ENCODE assay signal across 11 cellular contexts in the genomic region with DNA sequence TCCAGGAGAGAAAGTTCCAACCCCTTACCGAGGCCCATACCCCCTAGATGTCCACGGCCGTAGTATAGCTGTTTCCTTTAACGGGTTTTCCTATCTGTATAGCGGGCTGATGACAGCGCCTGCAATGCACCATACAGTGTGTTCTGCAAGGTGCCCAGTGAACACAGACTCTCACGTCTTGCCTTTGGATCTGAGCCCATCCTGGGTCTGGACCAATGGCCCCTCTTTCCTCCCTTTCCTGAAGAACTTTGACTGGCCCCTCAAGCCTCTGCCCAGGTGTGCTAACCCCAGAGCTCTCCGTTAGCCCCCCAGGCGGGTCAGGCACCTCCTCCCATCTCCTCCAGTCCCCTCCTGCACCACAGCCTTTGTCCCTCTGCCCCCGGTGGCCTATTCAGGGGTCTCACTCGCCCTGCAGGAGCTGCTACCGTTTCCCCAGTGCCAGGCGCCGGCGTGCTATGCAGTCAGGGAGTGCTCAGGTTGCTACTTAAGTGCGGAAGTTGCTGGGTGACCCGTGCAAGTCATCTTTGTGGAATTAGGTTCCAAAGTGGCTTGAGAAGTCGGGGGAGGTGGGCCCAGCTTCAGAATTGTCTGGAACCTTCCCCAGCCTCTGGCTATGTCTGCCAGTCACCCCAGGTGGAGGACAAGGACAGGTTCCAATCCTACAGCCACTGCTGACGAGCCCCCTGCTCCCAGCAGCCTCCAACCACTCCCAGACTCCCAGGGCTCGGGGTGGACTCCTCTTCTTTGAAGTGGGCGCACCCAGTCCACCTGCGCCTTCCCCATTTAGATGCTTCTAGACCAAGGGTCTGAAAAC. TPM values are rescaled to one million over a fixed set of nuclear protein-coding genes. Genes with fewer than 3 reads are reported as not detected.
DNase-seq lines count a peak whose midpoint lies in the region; ATAC-seq, FAIRE-seq and TF ChIP-seq lines count a peak whose summit lies in the region.
"Had no signal": no experiment of that assay in that cellular context is flagged by ENCODE, and none has a peak within 500 bp of the region (broad histone marks: within the 10 kb centered on the region; RNA-seq: fewer than 3 reads in every experiment).

No MANE protein-coding gene starts in this region.

- peaks cover 42% of the 10 kb centered on the region for H3K4me1 ChIP-seq in A549
- no peaks in the 10 kb centered on the region for H3K4me1 ChIP-seq in mucosa of descending colon (ENCODE audit: low read depth)
- H3K4me1 ChIP-seq in CD4-positive, alpha-beta memory T cell (ENCODE audit: insufficient read depth, low read length) = peaks cover 17% of the 10 kb centered on the region

- TF ChIP-seq CTCF in A549 (IDR thresholded peaks at IDR 0.05) (no peak), mesothelial cell of epicardium (IDR thresholded peaks at IDR 0.05; ENCODE audit: unreplicated experiment) (no peak), mucosa of descending colon (IDR thresholded peaks at IDR 0.05) (no peak)

- H3K4me1 Mint-ChIP-seq in central memory CD8-positive, alpha-beta T cell = peaks cover 20% of the 10 kb centered on the region
- peaks cover 8% of the 10 kb centered on the region for H3K4me1 Mint-ChIP-seq in mesothelial cell of epicardium
- peaks cover 14 to 29% (median 21%) of the 10 kb centered on the region in 4 donors for H3K4me1 Mint-ChIP-seq in CD4-positive, alpha-beta memory T cell

- H3K9me3 Mint-ChIP-seq in central memory CD8-positive, alpha-beta T cell = no peaks in the 10 kb centered on the region
- no peaks in the 10 kb centered on the region for H3K9me3 Mint-ChIP-seq in mesothelial cell of epicardium
- H3K9me3 Mint-ChIP-seq in CD4-positive, alpha-beta memory T cell = no peaks in the 10 kb centered on the region
- H3K9me3 Mint-ChIP-seq: activated naive CD4-positive, alpha-beta T cell treated with anti-CD3 and anti-CD28 coated beads for 36 hours; dendritic cell treated with granulocyte-macrophage colony-stimulating factor and Interleukin-4, amounts not matched to agents 40 ng/mL and 50 ng/mL, for 4 days had no signal

- H3K27me3 Mint-ChIP-seq in central memory CD8-positive, alpha-beta T cell = peaks cover 7% of the 10 kb centered on the region
- no peaks in the 10 kb centered on the region for H3K27me3 Mint-ChIP-seq in mesothelial cell of epicardium (ENCODE audit: low read depth)
- peaks cover 0 to 3% of the 10 kb centered on the region in 2 donors for H3K27me3 Mint-ChIP-seq in CD4-positive, alpha-beta memory T cell

- no peak for TF ChIP-seq POLR2A in A549 (IDR thresholded peaks at IDR 0.05; ENCODE audit: low read length)

- H3K4me3 ChIP-seq in A549 (no peak overlapping the region), mucosa of descending colon (no peak overlapping the region)
- no peak overlapping the region for H3K4me3 ChIP-seq in CD4-positive, alpha-beta memory T cell (ENCODE audit: low read length in 2 of 2)
- H3K4me3 ChIP-seq: hepatocyte had no signal

- no peaks in the 10 kb centered on the region for H3K27me3 ChIP-seq in CD4-positive, alpha-beta memory T cell (ENCODE audit: insufficient read depth, low read length)
- H3K27me3 ChIP-seq: hepatocyte had no signal

- peak overlapping the region; percentile 53 for H3K27ac Mint-ChIP-seq in central memory CD8-positive, alpha-beta T cell (ENCODE audit: low read depth)
- H3K27ac Mint-ChIP-seq in mesothelial cell of epicardium = peak overlapping the region; percentile 17
- H3K27ac Mint-ChIP-seq in CD4-positive, alpha-beta memory T cell = peak overlapping the region in 1 of 7 donors; percentile 68
- H3K27ac Mint-ChIP-seq: activated naive CD4-positive, alpha-beta T cell treated with anti-CD3 and anti-CD28 coated beads for 36 hours; dendritic cell treated with granulocyte-macrophage colony-stimulating factor and Interleukin-4, amounts not matched to agents 40 ng/mL and 50 ng/mL, for 4 days had no signal

- DNase-seq in A549 (ENCODE audit: low read depth in 1 of 2, low spot score in 1 of 2) = peak in 1 of 2 experiments; percentile 19
- DNase-seq in HK-2 (ENCODE audit: unreplicated experiment) = peak; percentile 12
- peak in 1 of 2 donors; percentile 12 for DNase-seq in central memory CD8-positive, alpha-beta T cell (ENCODE audit: low spot score in 2 of 2)
- peak in 1 of 2 experiments; percentile 33 for DNase-seq in mesothelial cell of epicardium (ENCODE audit: low spot score in 2 of 2, unreplicated experiment in 2 of 2)
- no peak for DNase-seq in AML-193 (lab: John Stamatoyannopoulos, UW)
- DNase-seq in mucosa of descending colon = no peak
- DNase-seq in CD4-positive, alpha-beta memory T cell = no peak

- ATAC-seq in A549 = peak; percentile 21 to 28; a peak in 5 of 6 replicates
- ATAC-seq in central memory CD8-positive, alpha-beta T cell (replicated peaks; ENCODE audit: extremely low read depth, poor library complexity, severe bottlenecking) = no peak
- ATAC-seq in mucosa of descending colon = no peak
- no peak for ATAC-seq in GM21529 (IDR thresholded peaks at IDR 0.05; ENCODE audit: unreplicated experiment)

- peak overlapping the region; percentile 24 to 57 for H3K27ac ChIP-seq in A549
- no peak overlapping the region for H3K27ac ChIP-seq in CD4-positive, alpha-beta memory T cell (ENCODE audit: low read depth, low read length)
- H3K27ac ChIP-seq: hepatocyte had no signal

- FAIRE-seq in A549 (lab: Jason Lieb, UNC) = no peak

- no peak for TF ChIP-seq EP300 in A549 (IDR thresholded peaks at IDR 0.05)

- peaks cover 1% of the 10 kb centered on the region for H3K36me3 Mint-ChIP-seq in central memory CD8-positive, alpha-beta T cell (ENCODE audit: insufficient read depth)
- peaks cover 20% of the 10 kb centered on the region for H3K36me3 Mint-ChIP-seq in mesothelial cell of epicardium
- no peaks in the 10 kb centered on the region for H3K36me3 Mint-ChIP-seq in CD4-positive, alpha-beta memory T cell

- H3K9me3 ChIP-seq in A549 (no peaks in the 10 kb centered on the region), mucosa of descending colon (no peaks in the 10 kb centered on the region)
- no peaks in the 10 kb centered on the region for H3K9me3 ChIP-seq in CD4-positive, alpha-beta memory T cell (ENCODE audit: control insufficient read depth in 1 of 2, low read length in 2 of 2)

- POLR2A ChIA-PET in A549 (lab: Yijun Ruan, JAX) = no interaction called here
- POLR2A ChIA-PET in CD4-positive, alpha-beta memory T cell (lab: Charles Lee; ENCODE audit: partially characterized antibody) = no interaction called here

- no peaks in the 10 kb centered on the region for H3K36me3 ChIP-seq in mucosa of descending colon (ENCODE audit: low read depth)
- no peaks in the 10 kb centered on the region for H3K36me3 ChIP-seq in CD4-positive, alpha-beta memory T cell (ENCODE audit: insufficient read depth, low read length)

- 85% methylated on average over 22 of the region's 22 CpGs for WGBS in A549 (ENCODE audit: missing lambda C conversion rate)

- H3K4me2 ChIP-seq in A549 = no peak overlapping the region
- H3K4me2 ChIP-seq: hepatocyte had no signal

- no peak overlapping the region for H3K4me3 Mint-ChIP-seq in central memory CD8-positive, alpha-beta T cell
- H3K4me3 Mint-ChIP-seq in mesothelial cell of epicardium = no peak overlapping the region
- H3K4me3 Mint-ChIP-seq in CD4-positive, alpha-beta memory T cell = no peak overlapping the region
- H3K4me3 Mint-ChIP-seq: activated naive CD4-positive, alpha-beta T cell treated with anti-CD3 and anti-CD28 coated beads for 36 hours; dendritic cell treated with granulocyte-macrophage colony-stimulating factor and Interleukin-4, amounts not matched to agents 40 ng/mL and 50 ng/mL, for 4 days had no signal

- intact Hi-C loops in mucosa of descending colon (cut with DNase I, micrococcal nuclease) = loop anchor here (2.0 to 10.0 kb wide), 4 partner anchors 372 to 524 kb away; no protein-coding TSS in a partner anchor
- intact Hi-C loops in CD4-positive, alpha-beta memory T cell (cut with micrococcal nuclease) = loop anchor here (1.0 to 2.0 kb wide), 3 partner anchors 32 to 554 kb away; no protein-coding TSS in a partner anchor

- CTCF ChIA-PET in A549 (lab: Yijun Ruan, JAX) = interaction anchor here (0.6 to 6.3 kb wide), 22 partner anchors 10 to 555 kb away, joined by 3 to 25 read pairs (median 4); no protein-coding TSS in a partner anchor
- CTCF ChIA-PET in CD4-positive, alpha-beta memory T cell (lab: Charles Lee; ENCODE audit: partially characterized antibody) = interaction anchor here (0.6 to 4.6 kb wide), 12 partner anchors 20 to 551 kb away, joined by 3 to 42 read pairs (median 10); a partner anchor contains a TSS

- no peak for TF ChIP-seq RAD21 in A549 (conservative IDR thresholded peaks at IDR 0.05 in 1 of 2, IDR thresholded peaks at IDR 0.05 in 1 of 2)

TF ChIP-seq in A549, 52 proteins besides CTCF, POLR2A, EP300 and RAD21 (continues in another document):
- TF ChIP-seq PHF8 (IDR thresholded peaks at IDR 0.05; ENCODE audit: borderline replicate concordance, low read depth) = no peak
- no peak for TF ChIP-seq ZNF302 (CRISPR knock-in tag; IDR thresholded peaks at IDR 0.05)
- no peak for TF ChIP-seq RARB (CRISPR knock-in tag; IDR thresholded peaks at IDR 0.05)

RNA-seq across cellular contexts. Expression of a gene that starts 35.0 kb away (rescaled TPM):
- not detected in 2 replicates for polyA plus RNA-seq in A549 (2011; rRNA removed)
- not detected in 2 replicates for polyA plus RNA-seq in A549 (2012; cell fraction: cytosol; rRNA removed)
- 0.02 and 0.05 TPM in 2 replicates for polyA plus RNA-seq in A549 (2012; cell fraction: nucleus; rRNA removed)
- 0.05 to 0.07 TPM (median 0.05 TPM) in 3 replicates for polyA plus RNA-seq in A549 (2017; fragmentation: RNase III; extraction: RNeasy Plus Mini Kit Qiagen cat#74134 plus additional on column Dnase treatment)
- not detected in 2 replicates for polyA minus RNA-seq in A549 (2011; rRNA and poly(A)+ RNA removed)
- not detected in 3 replicates for total RNA-seq in mesothelial cell of epicardium
- total RNA-seq in mucosa of descending colon = 10 to 100 TPM in 1 of 3 donors, 1 to 10 TPM in 2; 1.8 to 12.8 (median 3.6) TPM
- 10 to 100 TPM; 21.7 to 25.2 TPM for total RNA-seq in CD4-positive, alpha-beta memory T cell
- 10 to 100 TPM; 11.7 to 18.0 TPM for polyA plus RNA-seq in CD4-positive, alpha-beta memory T cell
- total RNA-seq: hepatocyte had no signal
- polyA plus RNA-seq: hepatocyte had no signal

RNA-seq across cellular contexts. Expression of a gene that starts 54.6 kb away (rescaled TPM):
- polyA plus RNA-seq in A549 (2011; rRNA removed) (131 and 150 TPM in 2 replicates), A549 (2017; fragmentation: RNase III; extraction: RNeasy Plus Mini Kit Qiagen cat#74134 plus additional on column Dnase treatment) (114 to 152 TPM (median 147 TPM) in 3 replicates)
- 145 and 229 TPM in 2 replicates for polyA plus RNA-seq in A549 (2012; cell fraction: cytosol; rRNA removed)
- 263 and 339 TPM in 2 replicates for polyA plus RNA-seq in A549 (2012; cell fraction: nucleus; rRNA removed)
- 151 and 188 TPM in 2 replicates for polyA minus RNA-seq in A549 (2011; rRNA and poly(A)+ RNA removed)
- total RNA-seq in mesothelial cell of epicardium (39.7 to 40.7 TPM (median 39.9 TPM) in 3 replicates), mucosa of descending colon (10 to 100 TPM; 18.5 to 35.5 (median 23.5) TPM)
- 1 to 10 TPM; 8.1 to 8.9 TPM for total RNA-seq in CD4-positive, alpha-beta memory T cell
- 1 to 10 TPM; 1.2 to 2.9 TPM for polyA plus RNA-seq in CD4-positive, alpha-beta memory T cell

Comparison
In these comparisons a context has a peak if more than half of its experiments do, and no peak if none do; other contexts are left out.
1. ATAC-seq: peak in A549 (2 of 2); none in central memory CD8-positive, alpha-beta T cell (single experiment), mucosa of descending colon (single experiment) and GM21529 (single experiment).